8 cellular contexts compared by ENCODE assay signal in the genomic region with DNA sequence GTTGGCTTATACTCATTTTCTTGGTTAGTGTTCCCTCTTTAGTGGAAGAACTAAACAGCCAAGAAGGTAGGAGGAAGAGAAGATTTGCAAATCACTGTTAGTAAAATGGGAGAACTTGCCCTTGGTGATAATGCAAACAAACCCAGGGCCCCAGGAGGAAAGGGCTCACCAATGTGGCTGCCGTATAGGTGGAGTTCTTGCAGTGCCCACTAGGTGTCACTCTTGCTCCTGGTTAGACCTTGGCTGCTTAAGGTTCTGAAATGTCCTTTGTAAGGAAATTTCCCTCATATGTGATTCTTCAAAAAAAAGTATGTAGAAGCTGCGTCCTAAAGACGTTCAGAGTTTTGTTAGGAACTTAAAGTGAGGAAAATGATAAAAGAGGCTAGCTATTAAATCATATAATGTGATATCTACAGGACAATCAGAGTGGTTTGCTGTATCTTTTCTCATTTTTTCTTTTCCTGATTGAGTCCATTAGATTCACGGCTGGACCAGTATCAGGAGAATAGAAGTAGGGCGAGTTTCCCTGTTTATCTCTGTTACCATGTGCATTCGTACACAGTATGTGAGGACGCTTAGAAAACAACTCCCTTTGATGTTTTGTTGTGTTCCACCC. TPM values are rescaled to one million over a fixed set of nuclear protein-coding genes. Genes with fewer than 3 reads are reported as not detected.
A peak's percentile ranks its signal among the peaks of the same experiment; 100 is the strongest.
DNase-seq lines count a peak whose midpoint lies in the region; ATAC-seq and TF ChIP-seq lines count a peak whose summit lies in the region.

No MANE protein-coding gene starts in this region.

- H3K9me3 ChIP-seq in ovary, result peaks cover 0 to 7% of the 10 kb centered on the region in 2 donors

- H3K27ac ChIP-seq in foreskin keratinocyte, result no peak overlapping the region
- no peak overlapping the region for H3K27ac ChIP-seq in ovary

- DNase-seq in DMS53 treated with DMSO at 0.1 percent for 48 hours (lab: John Stamatoyannopoulos, UW; ENCODE audit: unreplicated experiment), result peak; percentile 76
- DNase-seq in HuH-7 (ENCODE audit: low spot score), result peak; percentile 74
- DNase-seq in RKO (ENCODE audit: low spot score), result peak; percentile 66
- DNase-seq in activated T-helper 1 cell treated with anti-CD3 and anti-CD28 coated beads, Interleukin-2, amount 50 U/mL, for 16 hours (ENCODE audit: low read depth in 1 of 2, low spot score in 1 of 2), result peak; percentile 46 to 49
- DNase-seq in foreskin keratinocyte, result peak in 1 of 2 donors; percentile 45
- DNase-seq in ovary, result peak in 4 of 5 donors; percentile 42 to 58 (median 54)
- DNase-seq in type B pancreatic cell (ENCODE audit: extremely low spot score, unreplicated experiment), result no peak

- TF ChIP-seq CTCF in foreskin keratinocyte (conservative IDR thresholded peaks at IDR 0.05), result peak; percentile 87
- peak in 2 of 3 donors; percentile 34 to 38 for TF ChIP-seq CTCF in ovary (IDR thresholded peaks at IDR 0.05)
- peak; percentile 94 for TF ChIP-seq CTCF in type B pancreatic cell (conservative IDR thresholded peaks at IDR 0.05)

- H3K4me3 ChIP-seq in ovary, result no peak overlapping the region

- H3K4me1 ChIP-seq in foreskin keratinocyte (no peaks in the 10 kb centered on the region), ovary (ENCODE audit: insufficient read depth) (peaks cover 1% of the 10 kb centered on the region)

- H3K4me3 Mint-ChIP-seq in type B pancreatic cell, result no peak overlapping the region

- no peaks in the 10 kb centered on the region for H3K27me3 Mint-ChIP-seq in type B pancreatic cell

- no peak overlapping the region for H3K27ac Mint-ChIP-seq in type B pancreatic cell

- intact Hi-C loops in ovary (cut with DNase I), result no loop called here

- H3K9me3 Mint-ChIP-seq in type B pancreatic cell, result peaks cover 4% of the 10 kb centered on the region

- ATAC-seq in GM21390 (IDR thresholded peaks at IDR 0.05; ENCODE audit: unreplicated experiment) (peak; percentile 89), foreskin keratinocyte (peak; percentile 85)

- no peak for TF ChIP-seq EP300 in ovary (IDR thresholded peaks at IDR 0.05)

- H3K4me1 Mint-ChIP-seq in type B pancreatic cell (ENCODE audit: unreplicated experiment), result peaks cover under 1% of the 10 kb centered on the region

- 66 to 67% (median 66%) methylated on average over 7 of the region's 7 CpGs for WGBS in ovary, 3 donors

- peaks cover 67% of the 10 kb centered on the region for H3K36me3 Mint-ChIP-seq in type B pancreatic cell

- H3K27me3 ChIP-seq in foreskin keratinocyte (no peaks in the 10 kb centered on the region), ovary (no peaks in the 10 kb centered on the region)

- no peaks in the 10 kb centered on the region for H3K36me3 ChIP-seq in ovary

- TF ChIP-seq POLR2A in ovary (IDR thresholded peaks at IDR 0.05), result no peak

RNA-seq across cellular contexts. Expression of gene RPIA, which starts 48.6 kb away (rescaled TPM):
- total RNA-seq in foreskin keratinocyte (7.9 and 10.6 TPM in 2 replicates), ovary (10 to 100 TPM; 10.4 to 19.3 (median 15.4) TPM), type B pancreatic cell (ENCODE audit: low replicate concordance) (27.3 and 27.6 TPM in 2 replicates)
- polyA plus RNA-seq in foreskin keratinocyte (11.7 and 15.0 TPM in 2 replicates), ovary (10 to 100 TPM; 14.1 to 17.9 TPM)

Comparison
In these comparisons a context has a peak if more than half of its experiments do, and no peak if none do; other contexts are left out.
1. CTCF ChIP-seq: peak in every context shown above with its lines; median percentile 94 in type B pancreatic cell; 87 in foreskin keratinocyte; 36 in ovary.